8 cellular contexts compared by ENCODE assay signal in genomic region chr14:49853572-49854375, GRCh38. TPM values are rescaled to one million over a fixed set of nuclear protein-coding genes. Genes with fewer than 3 reads are reported as not detected.
DNase-seq lines count a peak whose midpoint lies in the region; ATAC-seq lines count a peak whose summit lies in the region.

No MANE protein-coding gene starts in this region.

- H3K27me3 Mint-ChIP-seq in T-helper 1 cell treated with Interleukin-12 subunit alpha and Interleukin-12 subunit beta and Interleukin-4 antibody, amounts not matched to agents 30 μg/mL and 1 μg/mL, for 36 hours (ENCODE audit: low read depth) = no peaks in the 10 kb centered on the region

- DNase-seq in AG08396 (ENCODE audit: low spot score) = peak; percentile 61
- peak; percentile 81 for DNase-seq in NAMALWA (ENCODE audit: low spot score)
- peak; percentile 46 for DNase-seq in amniotic stem cell (lab: John Stamatoyannopoulos, UW)
- peak; percentile 71 to 86 (median 86) for DNase-seq in right cardiac atrium
- DNase-seq in renal cortical epithelial cell (ENCODE audit: low read depth) = peak; percentile 79

- no peaks in the 10 kb centered on the region for H3K9me3 ChIP-seq in right cardiac atrium (ENCODE audit: control insufficient read depth, low read length)

- H3K4me1 ChIP-seq in right cardiac atrium (ENCODE audit: control insufficient read depth, insufficient read depth, low read length) = no peaks in the 10 kb centered on the region

- 23% methylated on average over 26 of the region's 27 CpGs for WGBS in right cardiac atrium

- peaks cover 18% of the 10 kb centered on the region for H3K36me3 Mint-ChIP-seq in T-helper 1 cell treated with Interleukin-12 subunit alpha and Interleukin-12 subunit beta and Interleukin-4 antibody, amounts not matched to agents 30 μg/mL and 1 μg/mL, for 36 hours (ENCODE audit: low read depth)

- peak overlapping the region; percentile 50 for H3K27ac Mint-ChIP-seq in T-helper 1 cell treated with Interleukin-12 subunit alpha and Interleukin-12 subunit beta and Interleukin-4 antibody, amounts not matched to agents 30 μg/mL and 1 μg/mL, for 36 hours

- no peak overlapping the region for H3K27ac ChIP-seq in right cardiac atrium (ENCODE audit: low read length)

- ATAC-seq in GM19025 (IDR thresholded peaks at IDR 0.05; ENCODE audit: low read depth, unreplicated experiment) = peak; percentile 36
- peak; percentile 83 to 86 for ATAC-seq in right cardiac atrium
- ATAC-seq in HG02870 (IDR thresholded peaks at IDR 0.05; ENCODE audit: unreplicated experiment) = no peak

- intact Hi-C loops in right cardiac atrium (cut with DNase I) = no loop called here

- peaks cover 32% of the 10 kb centered on the region for H3K4me1 Mint-ChIP-seq in T-helper 1 cell treated with Interleukin-12 subunit alpha and Interleukin-12 subunit beta and Interleukin-4 antibody, amounts not matched to agents 30 μg/mL and 1 μg/mL, for 36 hours (ENCODE audit: low read depth)

- no peaks in the 10 kb centered on the region for H3K9me3 Mint-ChIP-seq in T-helper 1 cell treated with Interleukin-12 subunit alpha and Interleukin-12 subunit beta and Interleukin-4 antibody, amounts not matched to agents 30 μg/mL and 1 μg/mL, for 36 hours

- H3K4me3 ChIP-seq in right cardiac atrium (ENCODE audit: low read length) = peak overlapping the region; percentile 77

- peak overlapping the region; percentile 95 for H3K4me3 Mint-ChIP-seq in T-helper 1 cell treated with Interleukin-12 subunit alpha and Interleukin-12 subunit beta and Interleukin-4 antibody, amounts not matched to agents 30 μg/mL and 1 μg/mL, for 36 hours

- no peaks in the 10 kb centered on the region for H3K27me3 ChIP-seq in right cardiac atrium (ENCODE audit: control insufficient read depth, insufficient read depth)

RNA-seq across cellular contexts. Expression of gene NEMF, which starts 1.2 kb away (rescaled TPM):
- total RNA-seq in right cardiac atrium = 10 to 100 TPM; 47.0 to 54.4 (median 51.7) TPM
- 27.0 TPM for polyA plus RNA-seq in right cardiac atrium
- 27.8 and 117 TPM in 2 replicates for total RNA-seq in renal cortical epithelial cell

RNA-seq across cellular contexts. Expression of gene ARF6, which starts 39.1 kb away (rescaled TPM):
- total RNA-seq in right cardiac atrium (10 to 100 TPM; 25.3 to 34.6 (median 28.2) TPM), renal cortical epithelial cell (103 and 113 TPM in 2 replicates)
- polyA plus RNA-seq in right cardiac atrium = 16.5 TPM
